In genomic region chr17:38789185-38789584, GRCh38 we compare ENCODE assay signal across 1 cellular context.
A peak's percentile ranks its signal among the peaks of the same experiment; 100 is the strongest.
TF ChIP-seq lines count a peak whose summit lies in the region.

No MANE protein-coding gene starts in this region.

TF ChIP-seq in HepG2, 621 proteins besides CTCF, POLR2A, EP300 and RAD21:
- peak; percentile 36; the same call in 1 of the 2 replicates for TF ChIP-seq POLR2G (IDR thresholded peaks at IDR 0.05; ENCODE audit: low read depth, low read length)
- no peak for TF ChIP-seq XBP1 (CRISPR knock-in tag; IDR thresholded peaks at IDR 0.05)
- TF ChIP-seq ZFX (CRISPR knock-in tag; IDR thresholded peaks at IDR 0.05; ENCODE audit: low read depth), result no peak
